ENCODE assay signal across 12 cellular contexts in the genomic region with DNA sequence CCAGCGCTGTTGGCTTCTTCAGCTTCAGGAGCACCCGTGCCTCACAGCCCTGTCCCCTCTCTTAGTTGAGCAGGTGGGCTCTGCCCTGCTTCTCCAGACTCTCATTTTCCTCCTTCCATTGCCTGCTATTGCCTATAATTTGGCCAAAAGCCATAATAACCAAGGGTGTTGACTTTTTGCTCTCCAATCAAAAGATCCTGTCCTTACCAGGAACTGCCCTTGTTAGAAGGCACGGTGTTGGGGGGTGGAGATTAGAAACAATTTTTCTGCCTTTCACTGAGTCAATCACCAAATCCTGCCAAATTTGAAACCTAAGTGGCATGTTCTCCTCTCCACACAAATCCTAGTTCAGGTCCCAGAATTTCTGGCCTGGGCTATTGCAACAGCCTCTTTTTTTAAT.
"Had no signal": no experiment of that assay in that cellular context is flagged by ENCODE, and none has a peak within 500 bp of the region (broad histone marks: within the 10 kb centered on the region; RNA-seq: fewer than 3 reads in every experiment).

No MANE protein-coding gene starts in this region.

- ATAC-seq: foreskin keratinocyte; lower lobe of right lung; naive thymus-derived CD4-positive, alpha-beta T cell; psoas muscle had no signal

- H3K4me3 ChIP-seq: left ventricle myocardium inferior, lower lobe of right lung, psoas muscle, right lobe of liver had no signal

- DNase-seq: dermis blood vessel endothelial cell; foreskin keratinocyte; immature natural killer cell; left ventricle myocardium inferior; lower lobe of right lung; naive thymus-derived CD4-positive, alpha-beta T cell; nephron progenitor cell; psoas muscle; retina; right lobe of liver; stimulated activated CD4-positive, alpha-beta T cell treated with anti-CD3 and anti-CD28 coated beads, Interleukin-2, amount 100 ng/mL, for 24 hours; stimulated activated naive CD4-positive, alpha-beta T cell had no signal

- H3K27me3 ChIP-seq: right lobe of liver had no signal

- H3K4me1 ChIP-seq: foreskin keratinocyte, psoas muscle had no signal

- H3K36me3 ChIP-seq: left ventricle myocardium inferior, lower lobe of right lung, right lobe of liver had no signal

- H3K9me3 ChIP-seq: left ventricle myocardium inferior, lower lobe of right lung, psoas muscle, right lobe of liver had no signal

- H3K27ac ChIP-seq: foreskin keratinocyte, left ventricle myocardium inferior, lower lobe of right lung, psoas muscle had no signal
